1 cellular context compared by ENCODE assay signal in the genomic region with DNA sequence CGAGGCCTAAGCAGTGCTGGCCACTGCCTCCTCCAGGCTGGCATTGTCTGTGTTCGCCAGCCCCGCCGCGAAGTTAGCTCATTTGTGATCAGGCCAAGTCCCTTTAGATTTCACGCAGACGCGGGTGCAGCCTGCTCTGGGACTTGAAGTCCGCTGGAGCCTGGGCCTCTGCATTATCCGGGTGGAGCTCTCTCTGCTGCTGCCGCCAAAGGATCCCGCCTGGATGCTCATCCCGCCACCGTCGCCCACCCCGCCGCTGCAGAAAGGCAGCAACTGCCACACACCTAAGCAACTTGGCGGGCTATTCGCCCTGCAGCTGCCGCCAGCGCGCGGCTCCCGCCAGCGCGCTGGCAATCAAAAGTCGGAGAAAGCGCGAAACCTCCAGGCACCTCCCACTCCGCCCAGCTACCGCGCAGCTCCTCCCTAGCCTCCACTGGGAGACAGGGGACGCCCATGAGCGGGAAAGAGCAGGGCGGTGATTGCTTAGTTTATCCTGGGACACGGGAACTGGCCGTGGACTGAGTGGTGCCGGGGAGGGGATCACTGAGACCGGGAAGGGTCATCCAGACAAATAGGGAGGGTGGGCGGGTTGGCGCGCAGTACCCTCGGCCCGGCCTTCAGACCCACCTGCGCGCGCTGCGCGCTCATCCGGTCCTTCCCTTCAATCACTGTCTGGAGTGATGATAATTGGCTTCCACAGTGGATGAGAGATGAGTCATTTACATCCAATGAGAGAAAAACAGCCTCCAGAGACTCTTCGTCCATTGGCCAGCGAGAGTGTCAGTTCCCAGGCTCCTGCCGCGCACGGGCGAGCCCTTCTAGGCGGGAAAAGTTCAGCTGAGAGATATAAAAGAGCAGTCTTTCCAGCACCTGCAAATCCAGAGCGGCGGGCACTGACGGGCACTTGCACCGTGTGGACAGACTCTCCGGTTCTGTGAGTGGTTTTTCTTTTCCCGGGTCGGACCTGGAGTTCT.
TF ChIP-seq lines count a peak whose summit lies in the region.

A gene with protein sequence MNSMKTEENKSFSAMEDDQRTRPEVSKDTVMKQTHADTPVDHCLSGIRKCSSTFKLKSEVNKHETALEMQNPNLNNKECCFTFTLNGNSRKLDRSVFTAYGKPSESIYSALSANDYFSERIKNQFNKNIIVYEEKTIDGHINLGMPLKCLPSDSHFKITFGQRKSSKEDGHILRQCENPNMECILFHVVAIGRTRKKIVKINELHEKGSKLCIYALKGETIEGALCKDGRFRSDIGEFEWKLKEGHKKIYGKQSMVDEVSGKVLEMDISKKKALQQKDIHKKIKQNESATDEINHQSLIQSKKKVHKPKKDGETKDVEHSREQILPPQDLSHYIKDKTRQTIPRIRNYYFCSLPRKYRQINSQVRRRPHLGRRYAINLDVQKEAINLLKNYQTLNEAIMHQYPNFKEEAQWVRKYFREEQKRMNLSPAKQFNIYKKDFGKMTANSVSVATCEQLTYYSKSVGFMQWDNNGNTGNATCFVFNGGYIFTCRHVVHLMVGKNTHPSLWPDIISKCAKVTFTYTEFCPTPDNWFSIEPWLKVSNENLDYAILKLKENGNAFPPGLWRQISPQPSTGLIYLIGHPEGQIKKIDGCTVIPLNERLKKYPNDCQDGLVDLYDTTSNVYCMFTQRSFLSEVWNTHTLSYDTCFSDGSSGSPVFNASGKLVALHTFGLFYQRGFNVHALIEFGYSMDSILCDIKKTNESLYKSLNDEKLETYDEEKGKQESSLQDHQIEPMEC (plus strand): TSS at position 875 of the 974 bp plus-strand sequence. CDS start 2,389 bp downstream, outside the sequence.

TF ChIP-seq in GM23338, 12 proteins besides CTCF, POLR2A, EP300 and RAD21 (continued from another document):
- TF ChIP-seq REST (IDR thresholded peaks at IDR 0.05; ENCODE audit: unreplicated experiment): no peak
- TF ChIP-seq JUNB (IDR thresholded peaks at IDR 0.05; ENCODE audit: unreplicated experiment): no peak
- TF ChIP-seq EZH2phosphoT487 (IDR thresholded peaks at IDR 0.05; ENCODE audit: unreplicated experiment): no peak
- TF ChIP-seq EZH2 (IDR thresholded peaks at IDR 0.05; ENCODE audit: low read depth, unreplicated experiment): no peak
